In the genomic region with DNA sequence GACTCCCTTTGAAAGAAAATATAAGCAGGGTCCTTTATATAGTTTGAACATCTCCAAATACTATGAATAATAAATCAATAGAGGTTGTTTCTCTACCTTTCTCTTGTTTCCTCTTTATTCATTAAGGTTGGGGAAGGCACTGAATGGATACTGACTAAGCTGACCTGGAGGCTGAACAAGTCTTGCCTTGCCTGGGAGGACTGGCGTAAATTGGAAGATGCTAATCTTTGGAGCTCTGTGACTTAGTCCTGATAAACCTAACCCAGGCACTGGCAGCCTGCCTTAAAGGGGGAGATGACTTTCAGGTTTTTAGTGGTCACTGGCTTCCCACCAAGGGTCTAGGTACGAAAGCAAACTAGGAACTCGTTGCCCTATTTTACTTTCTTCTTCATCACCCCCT, we compare ENCODE assay signal across 24 cellular contexts. TPM values are rescaled to one million over a fixed set of nuclear protein-coding genes. Genes with fewer than 3 reads are reported as not detected.
"Had no signal": no experiment of that assay in that cellular context is flagged by ENCODE, and none has a peak within 500 bp of the region (broad histone marks: within the 10 kb centered on the region; RNA-seq: fewer than 3 reads in every experiment).

No MANE protein-coding gene starts in this region.

- H3K4me1 ChIP-seq: SJSA1 had no signal

- DNase-seq: IMR-90, Kasumi-1, MM.1S, NCI-H1092 treated with DMSO at 0.1 percent for 48 hours, NCI-H1436, NCI-H187, NCI-H2029, NCI-H2081 treated with DMSO at 0.1 percent for 48 hours, NCI-H2171, NCI-H226, NCI-H446, NCI-H510A, NCI-H524 treated with DMSO at 0.1 percent for 48 hours, NCI-H69, NCI-H774, Right ventricle myocardium superior, RPMI8226, SIG-M5 had no signal

- H3K27me3 ChIP-seq: SJSA1 had no signal

- H3K4me3 ChIP-seq: SJSA1, SK-N-MC had no signal

- H3K9me3 ChIP-seq: SJSA1 had no signal

- ATAC-seq: HepG2 had no signal

- H3K9ac ChIP-seq: KMS-11 had no signal

- H3K4me2 ChIP-seq: KMS-11 had no signal

- FAIRE-seq: HepG2, RCC 7860 had no signal

- H3K36me3 ChIP-seq: SJSA1 had no signal

- H3K27ac ChIP-seq: KMS-11, SJSA1, SK-N-MC had no signal

RNA-seq across cellular contexts. Expression of a gene that starts 10.5 kb away (rescaled TPM):
- total RNA-seq: HepG2, IMR-90, M059J, Right ventricle myocardium superior, SJSA1 had no signal
- polyA plus RNA-seq: HepG2, IMR-90 had no signal
